17 cellular contexts compared by ENCODE assay signal in genomic region chr4:18234108-18234507, GRCh38.
DNase-seq lines count a peak whose midpoint lies in the region; ATAC-seq and TF ChIP-seq lines count a peak whose summit lies in the region.
"Had no signal": no experiment of that assay in that cellular context is flagged by ENCODE, and none has a peak within 500 bp of the region (broad histone marks: within the 10 kb centered on the region; RNA-seq: fewer than 3 reads in every experiment).

No MANE protein-coding gene starts in this region.

- H4K91ac ChIP-seq in neuronal stem cell (ENCODE audit: low read depth, low read length, poor library complexity): no peak overlapping the region

- no peak overlapping the region for H3K14ac ChIP-seq in neuronal stem cell (ENCODE audit: low read length)

- no peak overlapping the region for H3K18ac ChIP-seq in neuronal stem cell (ENCODE audit: low read length)

- ATAC-seq in GM21515 (IDR thresholded peaks at IDR 0.05; ENCODE audit: unreplicated experiment) (peak; percentile 52), HG02798 (IDR thresholded peaks at IDR 0.05; ENCODE audit: poor library complexity, unreplicated experiment) (peak; percentile 49)

- H2BK15ac ChIP-seq in neuronal stem cell (ENCODE audit: low read length): no peak overlapping the region

- peaks cover 25% of the 10 kb centered on the region for H3K4me1 ChIP-seq in MM.1S (ENCODE audit: low read length)
- no peaks in the 10 kb centered on the region for H3K4me1 ChIP-seq in neuronal stem cell (ENCODE audit: control insufficient read depth in 2 of 2, insufficient read depth in 1 of 2, low read depth in 1 of 2, low read length in 2 of 2)
- H3K4me1 ChIP-seq: HAP-1 had no signal

- no peak for TF ChIP-seq CTCF in MM.1S (IDR thresholded peaks at IDR 0.05; ENCODE audit: low read length)

- H2AK5ac ChIP-seq in neuronal stem cell (ENCODE audit: low read depth, low read length): no peak overlapping the region

- no peak overlapping the region for H3K4ac ChIP-seq in neuronal stem cell (ENCODE audit: low read length)

- no peaks in the 10 kb centered on the region for H3K79me1 ChIP-seq in neuronal stem cell (ENCODE audit: low read depth, low read length)

- H4K20me1 ChIP-seq in MM.1S (ENCODE audit: insufficient read depth, low read length): no peaks in the 10 kb centered on the region

- H3F3A ChIP-seq in MM.1S (ENCODE audit: insufficient read depth, low read length): peaks cover 18% of the 10 kb centered on the region

- H3K27ac ChIP-seq in MM.1S (ENCODE audit: low read length) (peak overlapping the region; percentile 52; the same call in 1 of the 2 replicates), neuronal stem cell (replicated peaks; ENCODE audit: low read length) (no peak overlapping the region)

- H3K23ac ChIP-seq in neuronal stem cell (ENCODE audit: low read depth, low read length, poor library complexity): no peak overlapping the region

- H3K9me2 ChIP-seq in MM.1S (replicated peaks; ENCODE audit: insufficient read depth, low read length): no peaks in the 10 kb centered on the region

- no peak overlapping the region for H2BK12ac ChIP-seq in neuronal stem cell (ENCODE audit: low read length)

- no peak overlapping the region for H2BK120ac ChIP-seq in neuronal stem cell (ENCODE audit: low read depth, low read length)

- H3K9ac ChIP-seq in MM.1S (ENCODE audit: low read length) (no peak overlapping the region), neuronal stem cell (ENCODE audit: low read depth, low read length, poor library complexity) (no peak overlapping the region)

- H3K4me2 ChIP-seq in MM.1S (ENCODE audit: low read depth, low read length) (peak overlapping the region; percentile 37), neuronal stem cell (ENCODE audit: insufficient read depth, low read length, poor library complexity, severe bottlenecking) (no peak overlapping the region)

- H3K36me3 ChIP-seq in MM.1S (replicated peaks; ENCODE audit: insufficient read depth, low read length) (no peaks in the 10 kb centered on the region), neuronal stem cell (replicated peaks in 1 of 2; ENCODE audit: control insufficient read depth in 2 of 2, insufficient read depth in 2 of 2, low read length in 2 of 2) (no peaks in the 10 kb centered on the region)
- H3K36me3 ChIP-seq: HAP-1 had no signal

- no peaks in the 10 kb centered on the region for H3K79me2 ChIP-seq in MM.1S (ENCODE audit: low read length)

- H3K27me3 ChIP-seq in MM.1S (replicated peaks; ENCODE audit: insufficient read depth, low read length): no peaks in the 10 kb centered on the region
- no peaks in the 10 kb centered on the region for H3K27me3 ChIP-seq in neuronal stem cell (ENCODE audit: control insufficient read depth in 3 of 3, insufficient read depth in 3 of 3, low read depth in 1 of 3, low read length in 3 of 3)

- H2BK5ac ChIP-seq in neuronal stem cell (ENCODE audit: low read length): no peak overlapping the region

- H2AFZ ChIP-seq in MM.1S (ENCODE audit: low read length) (no peak overlapping the region), neuronal stem cell (ENCODE audit: low read length) (no peak overlapping the region)

- H3K9me3 ChIP-seq in MM.1S (replicated peaks; ENCODE audit: insufficient read depth, low read length): no peaks in the 10 kb centered on the region
- no peaks in the 10 kb centered on the region for H3K9me3 ChIP-seq in neuronal stem cell (replicated peaks in 1 of 2; ENCODE audit: control insufficient read depth in 2 of 2, insufficient read depth in 1 of 2, low read depth in 1 of 2, low read length in 2 of 2)
- H3K9me3 ChIP-seq: HAP-1 had no signal

- no peak overlapping the region for H3K4me3 ChIP-seq in MM.1S (ENCODE audit: low read length)
- H3K4me3 ChIP-seq in neuronal stem cell (ENCODE audit: low read length in 2 of 2): no peak overlapping the region
- H3K4me3 ChIP-seq: HAP-1 had no signal

- peak; percentile 65 for DNase-seq in MM.1S
- no peak for DNase-seq in inferior parietal cortex (ENCODE audit: extremely low spot score)
- DNase-seq in hippocampal formation (lab: John Stamatoyannopoulos, UW): no peak
- no peak for DNase-seq in cortex of kidney (lab: John Stamatoyannopoulos, UW)
- no peak for DNase-seq in neuronal stem cell (ENCODE audit: low spot score)
- DNase-seq: C1 segment of cervical spinal cord; Calu3; CD4-positive, alpha-beta memory T cell; COR-L47; DMS53; DMS79 treated with DMSO at 0.1 percent for 48 hours; GF-D8; GOT3; HFFc6 had no signal

- no peak overlapping the region for H4K8ac ChIP-seq in neuronal stem cell (ENCODE audit: low read depth, low read length)
